In genomic region chr7:101803203-101804086, GRCh38 we compare ENCODE assay signal across 15 cellular contexts. TPM values are rescaled to one million over a fixed set of nuclear protein-coding genes. Genes with fewer than 3 reads are reported as not detected.
DNase-seq lines count a peak whose midpoint lies in the region; ATAC-seq, FAIRE-seq and TF ChIP-seq lines count a peak whose summit lies in the region.
"Had no signal": no experiment of that assay in that cellular context is flagged by ENCODE, and none has a peak within 500 bp of the region (broad histone marks: within the 10 kb centered on the region; RNA-seq: fewer than 3 reads in every experiment).

No MANE protein-coding gene starts in this region.

- H3K4ac ChIP-seq in H1 (replicated peaks; ENCODE audit: insufficient read length, low read depth, low read length): no peak overlapping the region

- H2BK120ac ChIP-seq in H1 (replicated peaks; ENCODE audit: low read depth, low read length): no peak overlapping the region

- CTCF ChIA-PET in activated CD8-positive, alpha-beta T cell treated with anti-CD3 and anti-CD28 coated beads for 36 hours (lab: Charles Lee): no interaction called here
- CTCF ChIA-PET in activated CD8-positive, alpha-beta T cell treated with anti-CD3 and anti-CD28 coated beads, Interleukin-2, amount 10 ng/mL, durations not matched to agents 7 days and 5 days (lab: Charles Lee): interaction anchor here (0.6 to 2.8 kb wide), 4 partner anchors 9 to 93 kb away, joined by 3 to 17 read pairs (median 6); no protein-coding TSS in a partner anchor
- CTCF ChIA-PET in HEK293 (lab: Yijun Ruan, JAX): interaction anchor here (0.7 to 0.9 kb wide), 2 partner anchors 57 to 157 kb away, joined by 3 to 4 read pairs; no protein-coding TSS in a partner anchor
- CTCF ChIA-PET in H1 (lab: Charles Lee; ENCODE audit: partially characterized antibody): interaction anchor here (0.6 to 4.1 kb wide), 10 partner anchors 9 to 207 kb away, joined by 3 to 24 read pairs (median 4); no protein-coding TSS in a partner anchor

- H2BK20ac ChIP-seq in H1 (ENCODE audit: low read length): no peak overlapping the region

- H3K9me3 ChIP-seq in HEK293 (ENCODE audit: control insufficient read depth, insufficient read depth, low read depth, low read length) (no peaks in the 10 kb centered on the region), H1 (ENCODE audit: insufficient read depth in 2 of 2, low read depth in 1 of 2, low read length in 1 of 2) (no peaks in the 10 kb centered on the region), neural progenitor cell (ENCODE audit: low read depth) (no peaks in the 10 kb centered on the region)
- H3K9me3 ChIP-seq: vagina had no signal

- no peaks in the 10 kb centered on the region for H3K36me3 Mint-ChIP-seq in activated CD8-positive, alpha-beta T cell treated with anti-CD3 and anti-CD28 coated beads for 36 hours (ENCODE audit: low read depth)
- H3K36me3 Mint-ChIP-seq in activated CD8-positive, alpha-beta T cell treated with anti-CD3 and anti-CD28 coated beads, Interleukin-2, amount 10 ng/mL, durations not matched to agents 7 days and 5 days (ENCODE audit: low read depth): no peaks in the 10 kb centered on the region
- H3K36me3 Mint-ChIP-seq in neural progenitor cell: no peaks in the 10 kb centered on the region

- H2BK5ac ChIP-seq in H1 (ENCODE audit: low read depth, low read length): 0 out of 2 replicates have a peak overlapping the region, but pooled peaks have one; percentile 13

- H3K9ac ChIP-seq in H1 (replicated peaks in 1 of 4; ENCODE audit: extremely low read depth in 1 of 4, low read depth in 3 of 4, low read length in 3 of 4): no peak overlapping the region; a peak in 1 of 7 replicates
- H3K9ac ChIP-seq in neural progenitor cell: no peak overlapping the region

- no peak overlapping the region for H3K27ac Mint-ChIP-seq in activated CD8-positive, alpha-beta T cell treated with anti-CD3 and anti-CD28 coated beads for 36 hours
- H3K27ac Mint-ChIP-seq in activated CD8-positive, alpha-beta T cell treated with anti-CD3 and anti-CD28 coated beads, Interleukin-2, amount 10 ng/mL, durations not matched to agents 7 days and 5 days: no peak overlapping the region
- no peak overlapping the region for H3K27ac Mint-ChIP-seq in neural progenitor cell

- no peak overlapping the region for H2BK15ac ChIP-seq in H1 (ENCODE audit: low read length)

- no peak for DNase-seq in activated CD8-positive, alpha-beta T cell treated with anti-CD3 and anti-CD28 coated beads for 36 hours
- DNase-seq in activated CD8-positive, alpha-beta T cell treated with anti-CD3 and anti-CD28 coated beads, Interleukin-2, amount 10 ng/mL, durations not matched to agents 7 days and 5 days: no peak
- DNase-seq in H1 (ENCODE audit: low read depth in 1 of 2, low spot score in 2 of 2) (no peak), neural progenitor cell (ENCODE audit: low spot score) (no peak), NCI-H2227 treated with DMSO at 0.1 percent for 48 hours (lab: John Stamatoyannopoulos, UW) (no peak)
- DNase-seq in stimulated activated CD4-positive, alpha-beta T cell treated with anti-CD3 and anti-CD28 coated beads, Interleukin-15, amount 100 ng/mL, for 24 hours: no peak
- DNase-seq: IMR-90, mesenchymal stem cell, NCI-H187, NCI-H446, Right ventricle myocardium superior had no signal

- H3K79me2 ChIP-seq in H1 (ENCODE audit: control insufficient read depth in 1 of 2, insufficient read depth in 2 of 2, low read length in 2 of 2): no peaks in the 10 kb centered on the region
- H3K79me2 ChIP-seq in neural progenitor cell (ENCODE audit: low read depth): no peaks in the 10 kb centered on the region

- peaks cover 22% of the 10 kb centered on the region for H3K4me1 Mint-ChIP-seq in activated CD8-positive, alpha-beta T cell treated with anti-CD3 and anti-CD28 coated beads for 36 hours (ENCODE audit: low read depth)
- H3K4me1 Mint-ChIP-seq in activated CD8-positive, alpha-beta T cell treated with anti-CD3 and anti-CD28 coated beads, Interleukin-2, amount 10 ng/mL, durations not matched to agents 7 days and 5 days (ENCODE audit: low read depth): peaks cover 15% of the 10 kb centered on the region
- H3K4me1 Mint-ChIP-seq in neural progenitor cell: peaks cover 11% of the 10 kb centered on the region

- no peaks in the 10 kb centered on the region for H3K79me1 ChIP-seq in H1 (ENCODE audit: low read depth, low read length)

- H4K91ac ChIP-seq in H1 (replicated peaks; ENCODE audit: insufficient read length, low read length): no peak overlapping the region

- no peak overlapping the region for H3K56ac ChIP-seq in H1 (replicated peaks; ENCODE audit: insufficient read length, low read depth, low read length)

- H3K27me3 ChIP-seq in H1 (replicated peaks in 1 of 4; ENCODE audit: control insufficient read depth in 3 of 4, extremely low read depth in 1 of 4, insufficient read depth in 3 of 4, low read length in 3 of 4) (peaks cover 0 to 7% (median 2%) of the 10 kb centered on the region in 4 experiments; a peak in 4 of 7 replicates), neural progenitor cell (peaks cover 43% of the 10 kb centered on the region)
- H3K27me3 ChIP-seq: vagina had no signal

- no peak overlapping the region for H4K5ac ChIP-seq in H1 (ENCODE audit: insufficient read length, low read depth, low read length)

- no peak overlapping the region for H3K18ac ChIP-seq in H1 (ENCODE audit: extremely low read depth, low read length)

- H3K36me3 ChIP-seq in HEK293 (ENCODE audit: control insufficient read depth in 2 of 2, insufficient read depth in 1 of 2, low read length in 2 of 2) (no peaks in the 10 kb centered on the region), H1 (ENCODE audit: control insufficient read depth in 2 of 4, insufficient read depth in 4 of 4, low read length in 3 of 4) (no peaks in the 10 kb centered on the region), neural progenitor cell (no peaks in the 10 kb centered on the region)
- H3K36me3 ChIP-seq: vagina had no signal

- no peak overlapping the region for H3K14ac ChIP-seq in H1 (ENCODE audit: insufficient read length)

- ATAC-seq in activated CD8-positive, alpha-beta T cell treated with anti-CD3 and anti-CD28 coated beads for 36 hours: peak; percentile 13
- ATAC-seq in activated CD8-positive, alpha-beta T cell treated with anti-CD3 and anti-CD28 coated beads, Interleukin-2, amount 10 ng/mL, durations not matched to agents 7 days and 5 days: no peak
- no peak for ATAC-seq in GM21390 (IDR thresholded peaks at IDR 0.05; ENCODE audit: unreplicated experiment)

- peak overlapping the region; percentile 65 to 66 for H3K4me2 ChIP-seq in H1 (ENCODE audit: insufficient read depth in 1 of 2, low read depth in 2 of 2, low read length in 2 of 2)
- H3K4me2 ChIP-seq in neural progenitor cell: peak overlapping the region; percentile 70

- H4K20me1 ChIP-seq in H1 (replicated peaks in 1 of 2; ENCODE audit: control insufficient read depth in 1 of 2, insufficient read depth in 2 of 2, low read length in 2 of 2): no peaks in the 10 kb centered on the region
- H4K20me1 ChIP-seq in neural progenitor cell (ENCODE audit: low read depth): no peaks in the 10 kb centered on the region

- peak overlapping the region; percentile 2; the same call in 1 of the 2 replicates for H2BK12ac ChIP-seq in H1 (ENCODE audit: low read depth, low read length)

- TF ChIP-seq CTCF in activated CD8-positive, alpha-beta T cell treated with anti-CD3 and anti-CD28 coated beads for 36 hours (IDR thresholded peaks at IDR 0.05): no peak
- TF ChIP-seq CTCF in HEK293 (tag by site-specific recombination; IDR thresholded peaks at IDR 0.05): no peak
- TF ChIP-seq CTCF in H1 (IDR thresholded peaks at IDR 0.05; ENCODE audit: control extremely low read depth in 1 of 3, insufficient read depth in 1 of 3, low read depth in 1 of 3, low read length in 3 of 3): no peak
- TF ChIP-seq CTCF in neural progenitor cell (IDR thresholded peaks at IDR 0.05): no peak

- TF ChIP-seq RAD21 in H1 (IDR thresholded peaks at IDR 0.05 in 1 of 2, conservative IDR thresholded peaks at IDR 0.05 in 1 of 2; ENCODE audit: low read depth in 2 of 2, low read length in 2 of 2): no peak

- H3K4me1 ChIP-seq in HEK293 (ENCODE audit: control insufficient read depth, insufficient read depth, low read length) (peaks cover 2% of the 10 kb centered on the region), H1 (replicated peaks in 1 of 4; ENCODE audit: control insufficient read depth in 3 of 4, insufficient read depth in 4 of 4, low read length in 3 of 4) (peaks cover 4 to 15% (median 8%) of the 10 kb centered on the region in 4 experiments; a peak in 5 of 7 replicates), neural progenitor cell (peaks cover 4% of the 10 kb centered on the region)

- FAIRE-seq in H1 (lab: Jason Lieb, UNC): no peak
- FAIRE-seq: islet of Langerhans had no signal

- peaks cover 5% of the 10 kb centered on the region; the same call in 1 of the 2 replicates for H3K23me2 ChIP-seq in H1 (ENCODE audit: low read depth, low read length)

- H3F3A ChIP-seq in neural progenitor cell (ENCODE audit: low read depth): peaks cover 12% of the 10 kb centered on the region

- H3K23ac ChIP-seq in H1 (ENCODE audit: insufficient read length): no peak overlapping the region

- no peak overlapping the region for H2AK5ac ChIP-seq in H1 (ENCODE audit: low read depth, low read length)

- peaks cover 10% of the 10 kb centered on the region for H3K27me3 Mint-ChIP-seq in activated CD8-positive, alpha-beta T cell treated with anti-CD3 and anti-CD28 coated beads for 36 hours
- H3K27me3 Mint-ChIP-seq in activated CD8-positive, alpha-beta T cell treated with anti-CD3 and anti-CD28 coated beads, Interleukin-2, amount 10 ng/mL, durations not matched to agents 7 days and 5 days (ENCODE audit: low read depth): peaks cover 23% of the 10 kb centered on the region
- H3K27me3 Mint-ChIP-seq in neural progenitor cell (ENCODE audit: insufficient read depth, low read depth): peaks cover 37% of the 10 kb centered on the region

- H3K9me3 Mint-ChIP-seq in activated CD8-positive, alpha-beta T cell treated with anti-CD3 and anti-CD28 coated beads for 36 hours: no peaks in the 10 kb centered on the region
- no peaks in the 10 kb centered on the region for H3K9me3 Mint-ChIP-seq in activated CD8-positive, alpha-beta T cell treated with anti-CD3 and anti-CD28 coated beads, Interleukin-2, amount 10 ng/mL, durations not matched to agents 7 days and 5 days (ENCODE audit: insufficient read depth)
- H3K9me3 Mint-ChIP-seq in neural progenitor cell: no peaks in the 10 kb centered on the region

- no peak overlapping the region for H3K27ac ChIP-seq in HEK293 (ENCODE audit: extremely low read depth, low read depth, low read length)
- no peak overlapping the region for H3K27ac ChIP-seq in H1 (ENCODE audit: low read depth, low read length)
- no peak overlapping the region for H3K27ac ChIP-seq in neural progenitor cell
- H3K27ac ChIP-seq: vagina had no signal

- H4K8ac ChIP-seq in H1 (ENCODE audit: extremely low read depth, insufficient read depth, low read length): no peak overlapping the region

- POLR2A ChIA-PET in activated CD8-positive, alpha-beta T cell treated with anti-CD3 and anti-CD28 coated beads for 36 hours (lab: Charles Lee): no interaction called here
- POLR2A ChIA-PET in activated CD8-positive, alpha-beta T cell treated with anti-CD3 and anti-CD28 coated beads, Interleukin-2, amount 10 ng/mL, durations not matched to agents 7 days and 5 days (lab: Charles Lee): no interaction called here
- POLR2A ChIA-PET in HEK293 (lab: Yijun Ruan, JAX): no interaction called here
- POLR2A ChIA-PET in H1 (lab: Charles Lee; ENCODE audit: partially characterized antibody): interaction anchor here (2.0 kb wide), 1 partner anchor 59 kb away, joined by 9 read pairs; no protein-coding TSS in a partner anchor

- no peak for TF ChIP-seq EP300 in H1 (IDR thresholded peaks at IDR 0.05; ENCODE audit: borderline replicate concordance in 1 of 2, low read depth in 2 of 2, low read length in 2 of 2)

- H3K4me3 Mint-ChIP-seq in activated CD8-positive, alpha-beta T cell treated with anti-CD3 and anti-CD28 coated beads for 36 hours: no peak overlapping the region
- H3K4me3 Mint-ChIP-seq in activated CD8-positive, alpha-beta T cell treated with anti-CD3 and anti-CD28 coated beads, Interleukin-2, amount 10 ng/mL, durations not matched to agents 7 days and 5 days: no peak overlapping the region
- no peak overlapping the region for H3K4me3 Mint-ChIP-seq in neural progenitor cell

- WGBS in H1 (ENCODE audit: extremely low coverage in 1 of 2, insufficient coverage in 1 of 2, insufficient read length in 1 of 2, insufficient replicate concordance in 2 of 2, low coverage in 1 of 2, low lambda C conversion rate in 2 of 2, missing lambda C conversion rate in 1 of 2), 2 experiments: 70% methylated on average over 11 of the region's 11 CpGs; no CpG with 5 or more reads in 1 of the 2 experiments

- H3K4me3 ChIP-seq in HEK293 (ENCODE audit: low read depth, low read length): no peak overlapping the region
- H3K4me3 ChIP-seq in H1 (ENCODE audit: extremely low read depth in 1 of 4, insufficient read depth in 2 of 4, low read depth in 3 of 4, low read length in 4 of 4): peak overlapping the region in 3 of 4 experiments; percentile 26 to 48 (median 37); a peak in 4 of 8 replicates
- peak overlapping the region; percentile 29 for H3K4me3 ChIP-seq in neural progenitor cell
- H3K4me3 ChIP-seq: vagina had no signal

- H2AFZ ChIP-seq in H1 (ENCODE audit: low read length) (0 out of 2 replicates have a peak overlapping the region, but pooled peaks have one; percentile 67), neural progenitor cell (replicated peaks) (peak overlapping the region; percentile 74)

- intact Hi-C loops in activated CD8-positive, alpha-beta T cell treated with anti-CD3 and anti-CD28 coated beads for 36 hours (cut with micrococcal nuclease): no loop called here

- TF ChIP-seq POLR2A in H1 (IDR thresholded peaks at IDR 0.05; ENCODE audit: control extremely low read depth in 1 of 2, low read depth in 2 of 2, low read length in 2 of 2): no peak

RNA-seq across cellular contexts. Expression of gene CUX1, which starts 14.0 kb away (rescaled TPM):
- total RNA-seq in activated CD8-positive, alpha-beta T cell treated with anti-CD3 and anti-CD28 coated beads for 36 hours: 10 to 100 TPM; 20.2 to 20.4 TPM
- 10 to 100 TPM; 30.7 to 31.2 TPM for total RNA-seq in activated CD8-positive, alpha-beta T cell treated with anti-CD3 and anti-CD28 coated beads, Interleukin-2, amount 10 ng/mL, durations not matched to agents 7 days and 5 days
- 53.8 and 65.9 TPM in 2 replicates for total RNA-seq in H1 (2021; fragmentation: NEBNext Ultra II Directional; extraction: Animal tissue kit (Norgen Biotek cat#: 25700))
- 21.6 and 33.1 TPM in 2 replicates for polyA plus RNA-seq in H1 (2011; rRNA removed)
- polyA plus RNA-seq in H1 (2011; cell fraction: cytosol; rRNA removed): 17.0 TPM
- polyA plus RNA-seq in H1 (2011; cell fraction: nucleus; rRNA removed): 36.0 TPM
- 21.0 to 31.0 TPM (median 29.1 TPM) in 4 replicates for polyA plus RNA-seq in H1 (2012, experiment 1 of 2)
- polyA plus RNA-seq in H1 (2012, experiment 2 of 2): 18.8 TPM
- 32.6 TPM for polyA plus RNA-seq in H1 (2013, experiment 1 of 2)
- 35.1 TPM for polyA plus RNA-seq in H1 (2013, experiment 2 of 2)
- 34.6 and 44.1 TPM in 2 replicates for polyA minus RNA-seq in H1 (2011; rRNA and poly(A)+ RNA removed)
- polyA minus RNA-seq in H1 (2011; cell fraction: cytosol; rRNA and poly(A)+ RNA removed): 30.0 TPM
- 71.2 TPM for polyA minus RNA-seq in H1 (2011; cell fraction: nucleus; rRNA and poly(A)+ RNA removed)
- total RNA-seq in neural progenitor cell (ENCODE audit: low replicate concordance): 49.1 and 66.4 TPM in 2 replicates
